ENCODE assay signal across 25 cellular contexts in the genomic region with DNA sequence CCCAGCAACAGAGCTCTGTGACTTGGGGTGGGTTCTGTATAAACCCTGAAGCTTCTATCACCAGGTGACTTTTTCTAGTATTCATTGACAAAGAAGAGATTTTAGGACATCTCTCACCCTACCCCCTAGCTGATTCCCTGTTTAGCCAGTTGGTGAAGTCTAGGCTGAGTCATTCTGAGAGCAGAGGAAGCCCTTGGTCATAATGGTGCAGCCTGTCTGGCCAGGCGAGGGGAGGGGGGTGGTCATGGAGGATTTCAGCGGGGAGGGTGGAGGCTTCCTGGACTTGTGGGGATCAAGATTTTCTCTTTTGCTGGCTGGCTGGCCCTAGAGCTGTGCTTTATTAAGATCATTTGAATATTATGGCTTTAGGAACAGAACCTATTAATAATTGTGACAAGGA.
DNase-seq lines count a peak whose midpoint lies in the region; ATAC-seq, FAIRE-seq and TF ChIP-seq lines count a peak whose summit lies in the region.
"Had no signal": no experiment of that assay in that cellular context is flagged by ENCODE, and none has a peak within 500 bp of the region (broad histone marks: within the 10 kb centered on the region; RNA-seq: fewer than 3 reads in every experiment).

No MANE protein-coding gene starts in this region.

- TF ChIP-seq RAD21 in K562 (CRISPR knock-in tag; conservative IDR thresholded peaks at IDR 0.05 in 1 of 2, IDR thresholded peaks at IDR 0.05 in 1 of 2) = no peak

- intact Hi-C loops in K562 (cut with micrococcal nuclease) (no loop called here), lower leg skin (cut with DNase I; ENCODE audit: low total_unique reads) (no loop called here)

- no peak for TF ChIP-seq EP300 in K562 (IDR thresholded peaks at IDR 0.05; ENCODE audit: low read length)

- peaks cover 21 to 74% of the 10 kb centered on the region in 2 experiments for H3K27me3 ChIP-seq in K562 (ENCODE audit: control insufficient read depth in 2 of 2, insufficient read depth in 2 of 2, low read length in 2 of 2)
- H3K27me3 ChIP-seq: BLaER1 had no signal

- H3K4me1 ChIP-seq in HEK293 (ENCODE audit: control insufficient read depth, insufficient read depth, low read length) (no peaks in the 10 kb centered on the region), K562 (replicated peaks in 1 of 2; ENCODE audit: control insufficient read depth in 2 of 2, insufficient read depth in 2 of 2, low read length in 2 of 2) (no peaks in the 10 kb centered on the region)

- 0% methylated on average over 2 of the region's 2 CpGs for WGBS in K562 (ENCODE audit: insufficient coverage, low coverage, missing lambda C conversion rate)
- 58 to 63% methylated on average over 2 of the region's 2 CpGs for WGBS in lower leg skin, 2 donors

- no peaks in the 10 kb centered on the region for H3K9me3 ChIP-seq in HEK293 (ENCODE audit: control insufficient read depth, insufficient read depth, low read depth, low read length)
- H3K9me3 ChIP-seq in K562 (replicated peaks; ENCODE audit: control insufficient read depth, insufficient read depth, low read depth, low read length) = no peaks in the 10 kb centered on the region
- H3K9me3 ChIP-seq: BLaER1 had no signal

- no peak overlapping the region for H3K9ac ChIP-seq in K562 (ENCODE audit: insufficient read depth in 1 of 2, low read depth in 2 of 2, low read length in 2 of 2)
- H3K9ac ChIP-seq: BLaER1 had no signal

- peak; percentile 8 for DNase-seq in DMS79 treated with DMSO at 0.1 percent for 48 hours (lab: John Stamatoyannopoulos, UW)
- DNase-seq in DMS79 (lab: John Stamatoyannopoulos, UW) = no peak
- no peak for DNase-seq in K562 (ENCODE audit: extremely low read depth in 1 of 4, low spot score in 3 of 4)
- DNase-seq in myocyte (ENCODE audit: low read depth) = peak; percentile 28
- DNase-seq in stimulated activated CD8-positive, alpha-beta memory T cell treated with anti-CD3 and anti-CD28 coated beads, Interleukin-4, amount 100 ng/mL, for 48 hours = no peak
- DNase-seq in lower leg skin (ENCODE audit: low spot score in 2 of 2) = no peak
- DNase-seq: ACHN; CD4-positive, alpha-beta T cell; COR-L47; DMS 273 treated with DMSO at 0.1 percent for 48 hours; KBM-7; NCI-H1092 treated with DMSO at 0.1 percent for 48 hours; NCI-H1436 treated with DMSO at 0.1 percent for 48 hours; NCI-H1930; NCI-H2227 treated with DMSO at 0.1 percent for 48 hours; NCI-H510A; NCI-H748 treated with DMSO at 0.1 percent for 48 hours; Right ventricle myocardium superior; SW 1271 had no signal

- H3K4me2 ChIP-seq in K562 (ENCODE audit: insufficient read depth, low read length) = no peak overlapping the region

- no peaks in the 10 kb centered on the region for H3K9me1 ChIP-seq in K562 (ENCODE audit: control insufficient read depth, insufficient read depth, low read length)

- CTCF ChIA-PET in HEK293 (lab: Yijun Ruan, JAX) = interaction anchor here (1.2 to 1.3 kb wide), 2 partner anchors 22 kb away, joined by 3 read pairs; no protein-coding TSS in a partner anchor
- CTCF ChIA-PET in K562 (lab: Yijun Ruan, JAX; ENCODE audit: low intra/inter-chr PET ratio) = no interaction called here

- POLR2A ChIA-PET in HEK293 (lab: Yijun Ruan, JAX) (no interaction called here), K562 (lab: Yijun Ruan, JAX) (no interaction called here)

- H3K36me3 ChIP-seq in HEK293 (ENCODE audit: control insufficient read depth in 2 of 2, insufficient read depth in 1 of 2, low read length in 2 of 2) (no peaks in the 10 kb centered on the region), K562 (ENCODE audit: control insufficient read depth, insufficient read depth, low read length) (no peaks in the 10 kb centered on the region)
- H3K36me3 ChIP-seq: BLaER1 had no signal

- H2AFZ ChIP-seq in K562 (ENCODE audit: low read depth, low read length) = no peak overlapping the region

- in situ Hi-C loops in K562 (cut with MboI) = no loop called here

- no peak overlapping the region for H3K4me3 ChIP-seq in HEK293 (ENCODE audit: low read depth, low read length)
- H3K4me3 ChIP-seq in K562 = no peak overlapping the region
- H3K4me3 ChIP-seq in lower leg skin (ENCODE audit: low read depth, poor library complexity, severe bottlenecking) = no peak overlapping the region
- H3K4me3 ChIP-seq: BLaER1 had no signal

- FAIRE-seq in K562 (lab: Jason Lieb, UNC) = no peak
- FAIRE-seq: H54, HepG2 had no signal

- TF ChIP-seq CTCF in HEK293 (tag by site-specific recombination; IDR thresholded peaks at IDR 0.05) = no peak
- TF ChIP-seq CTCF in K562 (IDR thresholded peaks at IDR 0.05 in 2 of 3, conservative IDR thresholded peaks at IDR 0.05 in 1 of 3; ENCODE audit: insufficient read depth in 2 of 3, low read depth in 1 of 3, low read length in 3 of 3) = no peak
- no peak for TF ChIP-seq CTCF in lower leg skin (IDR thresholded peaks at IDR 0.05)

- H4K20me1 ChIP-seq in K562 (replicated peaks; ENCODE audit: control insufficient read depth, insufficient read depth, low read length) = peaks cover 13% of the 10 kb centered on the region

- H3K79me2 ChIP-seq in K562 (ENCODE audit: control insufficient read depth, insufficient read depth, low read length) = no peaks in the 10 kb centered on the region

- ATAC-seq in K562 (no peak), HG03378 (IDR thresholded peaks at IDR 0.05; ENCODE audit: unreplicated experiment) (no peak)
- ATAC-seq: HepG2 had no signal

- no TSS peak for BruUV-seq in K562 (replicated peaks; lab: Mats Ljungman, UMichigan)

- H3K27ac ChIP-seq in HEK293 (ENCODE audit: extremely low read depth, low read depth, low read length) (no peak overlapping the region), K562 (ENCODE audit: extremely low read depth, low read depth, low read length) (no peak overlapping the region)
- H3K27ac ChIP-seq: 22Rv1, BLaER1 had no signal

- TF ChIP-seq POLR2A in K562 (conservative IDR thresholded peaks at IDR 0.05) (no peak), lower leg skin (IDR thresholded peaks at IDR 0.05) (no peak)

TF ChIP-seq in HEK293, 187 proteins besides CTCF, POLR2A, EP300 and RAD21:
- no peak for TF ChIP-seq ZNF223 (tag by site-specific recombination; IDR thresholded peaks at IDR 0.05)
- TF ChIP-seq, protein P1, sequence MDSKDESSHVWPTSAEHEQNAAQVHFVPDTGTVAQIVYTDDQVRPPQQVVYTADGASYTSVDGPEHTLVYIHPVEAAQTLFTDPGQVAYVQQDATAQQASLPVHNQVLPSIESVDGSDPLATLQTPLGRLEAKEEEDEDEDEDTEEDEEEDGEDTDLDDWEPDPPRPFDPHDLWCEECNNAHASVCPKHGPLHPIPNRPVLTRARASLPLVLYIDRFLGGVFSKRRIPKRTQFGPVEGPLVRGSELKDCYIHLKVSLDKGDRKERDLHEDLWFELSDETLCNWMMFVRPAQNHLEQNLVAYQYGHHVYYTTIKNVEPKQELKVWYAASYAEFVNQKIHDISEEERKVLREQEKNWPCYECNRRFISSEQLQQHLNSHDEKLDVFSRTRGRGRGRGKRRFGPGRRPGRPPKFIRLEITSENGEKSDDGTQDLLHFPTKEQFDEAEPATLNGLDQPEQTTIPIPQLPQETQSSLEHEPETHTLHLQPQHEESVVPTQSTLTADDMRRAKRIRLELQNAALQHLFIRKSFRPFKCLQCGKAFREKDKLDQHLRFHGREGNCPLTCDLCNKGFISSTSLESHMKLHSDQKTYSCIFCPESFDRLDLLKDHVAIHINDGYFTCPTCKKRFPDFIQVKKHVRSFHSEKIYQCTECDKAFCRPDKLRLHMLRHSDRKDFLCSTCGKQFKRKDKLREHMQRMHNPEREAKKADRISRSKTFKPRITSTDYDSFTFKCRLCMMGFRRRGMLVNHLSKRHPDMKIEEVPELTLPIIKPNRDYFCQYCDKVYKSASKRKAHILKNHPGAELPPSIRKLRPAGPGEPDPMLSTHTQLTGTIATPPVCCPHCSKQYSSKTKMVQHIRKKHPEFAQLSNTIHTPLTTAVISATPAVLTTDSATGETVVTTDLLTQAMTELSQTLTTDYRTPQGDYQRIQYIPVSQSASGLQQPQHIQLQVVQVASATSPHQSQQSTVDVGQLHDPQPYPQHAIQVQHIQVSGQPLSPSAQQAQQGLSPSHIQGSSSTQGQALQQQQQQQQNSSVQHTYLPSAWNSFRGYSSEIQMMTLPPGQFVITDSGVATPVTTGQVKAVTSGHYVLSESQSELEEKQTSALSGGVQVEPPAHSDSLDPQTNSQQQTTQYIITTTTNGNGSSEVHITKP (tag by site-specific recombination; IDR thresholded peaks at IDR 0.05) = peak; percentile 37; the same call in 1 of the 2 replicates
TF ChIP-seq in HEK293: peak in this region for 1.

TF ChIP-seq in K562, 482 proteins besides CTCF, POLR2A, EP300 and RAD21 (continues in another document):
- TF ChIP-seq ZNF324 (CRISPR knock-in tag; IDR thresholded peaks at IDR 0.05) = no peak
- TF ChIP-seq, protein P1 (IDR thresholded peaks at IDR 0.05; ENCODE audit: partially characterized antibody) = peak; percentile 34
- TF ChIP-seq DMBX1 (CRISPR knock-in tag; IDR thresholded peaks at IDR 0.05; ENCODE audit: borderline replicate concordance) = no peak
- no peak for TF ChIP-seq HDAC1 (IDR thresholded peaks at IDR 0.05)
- no peak for TF ChIP-seq TOE1 (IDR thresholded peaks at IDR 0.05; ENCODE audit: borderline replicate concordance)
- no peak for TF ChIP-seq TOE1 (CRISPR knock-in tag; IDR thresholded peaks at IDR 0.05; ENCODE audit: borderline replicate concordance, low read depth)
- no peak for TF ChIP-seq SMARCE1 (IDR thresholded peaks at IDR 0.05)

Comparison
In these comparisons a context has a peak if more than half of its experiments do, and no peak if none do; other contexts are left out.
1. DNase-seq: peak in DMS79 treated with DMSO at 0.1 percent for 48 hours (single experiment) and myocyte (single experiment); none in DMS79 (single experiment), K562 (0 of 4), stimulated activated CD8-positive, alpha-beta memory T cell treated with anti-CD3 and anti-CD28 coated beads, Interleukin-4, amount 100 ng/mL, for 48 hours (single experiment) and lower leg skin (0 of 2).